9 cellular contexts compared by ENCODE assay signal in genomic region chr11:116732740-116733385, GRCh38. TPM values are rescaled to one million over a fixed set of nuclear protein-coding genes. Genes with fewer than 3 reads are reported as not detected.
DNase-seq lines count a peak whose midpoint lies in the region; ATAC-seq and TF ChIP-seq lines count a peak whose summit lies in the region.
"Had no signal": no experiment of that assay in that cellular context is flagged by ENCODE, and none has a peak within 500 bp of the region (broad histone marks: within the 10 kb centered on the region; RNA-seq: fewer than 3 reads in every experiment).

No MANE protein-coding gene starts in this region.

- peaks cover 5% of the 10 kb centered on the region for H3K27me3 Mint-ChIP-seq in chondrocyte (ENCODE audit: low read depth)

- H3K4me3 ChIP-seq in left lung, result no peak overlapping the region
- H3K4me3 ChIP-seq: BLaER1 treated with 17β-estradiol and CSF1 and Interleukin-3, amounts not matched to agents 10 nM and 100 nM had no signal

- H3K9me3 Mint-ChIP-seq in chondrocyte (ENCODE audit: low read depth), result no peaks in the 10 kb centered on the region

- intact Hi-C loops in left lung (cut with DNase I), result no loop called here

- H3K4me1 ChIP-seq in left lung, result peaks cover 0 to 6% of the 10 kb centered on the region in 2 donors

- no peaks in the 10 kb centered on the region for H3K36me3 Mint-ChIP-seq in chondrocyte (ENCODE audit: low read depth)

- TF ChIP-seq CTCF in chondrocyte (IDR thresholded peaks at IDR 0.05) (peak; percentile 84), left lung (IDR thresholded peaks at IDR 0.05) (peak; percentile 81 to 88)

- ATAC-seq in HG02852 (IDR thresholded peaks at IDR 0.05; ENCODE audit: unreplicated experiment), result peak; percentile 78
- ATAC-seq in left lung, result peak; percentile 94

- peaks cover 10% of the 10 kb centered on the region for H3K4me1 Mint-ChIP-seq in chondrocyte (ENCODE audit: low read depth)

- H3K27ac ChIP-seq in left lung, result no peak overlapping the region
- H3K27ac ChIP-seq: BLaER1 treated with 17β-estradiol and CSF1 and Interleukin-3, amounts not matched to agents 10 nM and 100 nM had no signal

- DNase-seq in NCI-H1694 (lab: John Stamatoyannopoulos, UW) (peak; percentile 3), NCI-H1694 treated with DMSO at 0.1 percent for 48 hours (lab: John Stamatoyannopoulos, UW) (no peak), NCI-H2171 (lab: John Stamatoyannopoulos, UW) (peak; percentile 36), chondrocyte (ENCODE audit: low spot score) (no peak), left lung (peak; percentile 46 to 83)
- peak; percentile 33 for DNase-seq in activated CD4-positive, alpha-beta T cell treated with anti-CD3 and anti-CD28 coated beads for 1 hour
- DNase-seq in stimulated activated CD4-positive, alpha-beta T cell treated with anti-CD3 and anti-CD28 coated beads, TNF-alpha, amount 100 ng/mL, for 24 hours (ENCODE audit: low read depth in 3 of 3), result peak; percentile 19 to 54 (median 28)

- peaks cover 0 to 25% of the 10 kb centered on the region in 2 donors for H3K27me3 ChIP-seq in left lung
- H3K27me3 ChIP-seq: BLaER1 treated with 17β-estradiol and CSF1 and Interleukin-3, amounts not matched to agents 10 nM and 100 nM had no signal

- no peaks in the 10 kb centered on the region for H3K9me3 ChIP-seq in left lung
- H3K9me3 ChIP-seq: BLaER1 treated with 17β-estradiol and CSF1 and Interleukin-3, amounts not matched to agents 10 nM and 100 nM had no signal

- H3K36me3 ChIP-seq in left lung, result no peaks in the 10 kb centered on the region
- H3K36me3 ChIP-seq: BLaER1 treated with 17β-estradiol and CSF1 and Interleukin-3, amounts not matched to agents 10 nM and 100 nM had no signal

- H3K27ac Mint-ChIP-seq in chondrocyte (ENCODE audit: unreplicated experiment), result no peak overlapping the region

- no peak overlapping the region for H3K4me3 Mint-ChIP-seq in chondrocyte (ENCODE audit: unreplicated experiment)

RNA-seq across cellular contexts. Expression of gene BUD13, which starts 39.9 kb away (rescaled TPM):
- total RNA-seq in chondrocyte, result 9.6 to 13.1 TPM (median 10.7 TPM) in 3 replicates
- total RNA-seq in left lung, result 10 to 100 TPM; 12.5 to 14.7 TPM

RNA-seq across cellular contexts. Expression of gene ZPR1, which starts 55.0 kb away (rescaled TPM):
- total RNA-seq in chondrocyte (28.5 to 40.0 TPM (median 38.8 TPM) in 3 replicates), left lung (10 to 100 TPM; 30.5 to 52.2 TPM)

RNA-seq across cellular contexts. Expression of gene APOA5, which starts 58.8 kb away (rescaled TPM):
- total RNA-seq in chondrocyte, result not detected in 3 replicates
- total RNA-seq in left lung, result not detected

Comparison
In these comparisons a context has a peak if more than half of its experiments do, and no peak if none do; other contexts are left out.
1. DNase-seq: peak in NCI-H1694 (single experiment), NCI-H2171 (single experiment), activated CD4-positive, alpha-beta T cell treated with anti-CD3 and anti-CD28 coated beads for 1 hour (single experiment), left lung (2 of 2) and stimulated activated CD4-positive, alpha-beta T cell treated with anti-CD3 and anti-CD28 coated beads, TNF-alpha, amount 100 ng/mL, for 24 hours (3 of 3); none in NCI-H1694 treated with DMSO at 0.1 percent for 48 hours (single experiment) and chondrocyte (single experiment).